ENCODE assay signal across 8 cellular contexts in the genomic region with DNA sequence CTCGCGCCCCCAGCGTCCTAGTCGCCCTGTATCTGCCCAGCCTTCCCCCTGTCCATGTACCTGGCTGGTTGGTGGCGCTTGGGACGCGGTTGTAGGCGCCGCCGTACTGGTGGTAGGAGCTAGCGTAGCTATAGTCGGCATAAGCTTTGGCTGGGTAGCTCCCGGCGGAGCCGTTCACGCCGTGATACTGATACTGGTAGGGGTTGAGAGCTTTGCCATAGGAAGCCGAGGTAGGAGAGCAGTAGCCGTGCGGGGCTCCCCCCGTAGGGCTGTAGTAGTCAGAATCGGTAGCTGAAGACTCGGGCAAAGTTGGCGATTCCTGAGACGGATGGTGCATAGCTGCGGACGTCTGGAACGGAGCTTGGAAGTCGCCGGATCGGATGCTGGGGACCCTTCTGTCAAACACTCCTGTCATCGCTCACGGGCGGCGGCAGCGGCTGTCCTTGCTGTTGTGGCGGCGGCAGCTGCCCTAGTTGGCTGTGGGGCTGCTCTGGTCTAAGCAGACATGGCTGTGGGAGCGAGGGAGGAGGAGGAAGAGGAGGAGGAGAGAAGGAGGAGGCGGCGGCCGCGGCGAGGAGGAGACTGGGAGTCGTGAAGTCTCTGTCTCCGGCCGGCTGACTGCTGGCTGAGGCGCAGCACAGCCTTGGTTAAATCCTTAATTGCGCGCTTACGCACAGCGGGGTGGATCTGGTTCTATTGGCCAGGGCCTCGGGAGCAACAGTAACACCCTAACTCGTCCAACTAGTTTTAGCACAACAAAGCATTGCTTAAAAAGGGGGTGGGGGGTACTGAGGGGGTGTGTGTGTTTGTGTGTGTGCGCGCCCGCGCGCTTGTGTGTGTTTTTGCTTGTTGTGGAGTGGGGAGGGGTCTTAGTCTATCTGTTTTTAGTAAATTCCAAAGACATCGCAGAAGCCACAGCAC. TPM values are rescaled to one million over a fixed set of nuclear protein-coding genes. Genes with fewer than 3 reads are reported as not detected.
DNase-seq lines count a peak whose midpoint lies in the region; ATAC-seq and TF ChIP-seq lines count a peak whose summit lies in the region.
"Had no signal": no experiment of that assay in that cellular context is flagged by ENCODE, and none has a peak within 500 bp of the region (broad histone marks: within the 10 kb centered on the region; RNA-seq: fewer than 3 reads in every experiment).

A gene (minus strand): TSS at position 623 of the 921 bp plus-strand sequence. CDS start 208 bp downstream, at position 415.

- no peak for TF ChIP-seq POLR2A in upper lobe of left lung (IDR thresholded peaks at IDR 0.05)

- H3K4me1 ChIP-seq in ascending aorta = peaks cover 13 to 16% of the 10 kb centered on the region in 2 donors
- peaks cover 34 to 48% (median 40%) of the 10 kb centered on the region in 4 donors for H3K4me1 ChIP-seq in upper lobe of left lung

- no peak for TF ChIP-seq CTCF in ascending aorta (IDR thresholded peaks at IDR 0.05)
- TF ChIP-seq CTCF in upper lobe of left lung (IDR thresholded peaks at IDR 0.05) = no peak

- ATAC-seq in upper lobe of left lung (ENCODE audit: low FRiP score in 2 of 2) (no peak), HG02981 (IDR thresholded peaks at IDR 0.05; ENCODE audit: unreplicated experiment) (no peak)

- 0 to 7% methylated on average over 23 to 59 of the region's 60 CpGs for WGBS in upper lobe of left lung, 2 donors

- DNase-seq in GM04503 (ENCODE audit: low read depth) (peak; percentile 10), NCI-H2029 (lab: John Stamatoyannopoulos, UW) (peak; percentile 51), ascending aorta (ENCODE audit: low spot score in 2 of 2) (no peak), left kidney (ENCODE audit: low read depth, low spot score) (peak; percentile 66), upper lobe of left lung (peak in 1 of 2 donors; percentile 84)
- no peak for DNase-seq in activated CD4-positive, CD25-positive, alpha-beta regulatory T cell treated with anti-CD3 and anti-CD28 coated beads, Interleukin-2, amount 50 U/mL, for 72 hours

- intact Hi-C loops in ascending aorta (cut with DNase I) = loop anchor here (5.0 to 10.0 kb wide), 5 partner anchors 37 to 1300 kb away; a partner anchor contains a TSS

- H3K27me3 ChIP-seq in ascending aorta = peaks cover 15% of the 10 kb centered on the region
- peaks cover 0 to 58% (median 26%) of the 10 kb centered on the region in 4 donors for H3K27me3 ChIP-seq in upper lobe of left lung

- no peak within 1 kb of the TSS for H3K27ac ChIP-seq in ascending aorta
- no peak within 1 kb of the TSS for H3K27ac ChIP-seq in upper lobe of left lung

- peak within 1 kb of the TSS; percentile 41 to 44 for H3K4me3 ChIP-seq in ascending aorta
- peak within 1 kb of the TSS in 3 of 4 donors; percentile 15 to 38 (median 36) for H3K4me3 ChIP-seq in upper lobe of left lung

- H3K9me3 ChIP-seq in ascending aorta (no peaks in the 10 kb centered on the region), upper lobe of left lung (no peaks in the 10 kb centered on the region)

- H3K36me3 ChIP-seq in ascending aorta = no peaks in the 10 kb centered on the region
- no peaks in the 10 kb centered on the region for H3K36me3 ChIP-seq in upper lobe of left lung

- no peak for TF ChIP-seq EP300 in upper lobe of left lung (IDR thresholded peaks at IDR 0.05)

RNA-seq across cellular contexts. Expression of the gene that starts here (rescaled TPM):
- total RNA-seq in ascending aorta (not detected), upper lobe of left lung (not detected)
- total RNA-seq: NCI-H460 had no signal

Comparison
In these comparisons a context has a peak if more than half of its experiments do, and no peak if none do; other contexts are left out.
1. DNase-seq: peak in GM04503 (single experiment), NCI-H2029 (single experiment) and left kidney (single experiment); none in ascending aorta (0 of 2) and activated CD4-positive, CD25-positive, alpha-beta regulatory T cell treated with anti-CD3 and anti-CD28 coated beads, Interleukin-2, amount 50 U/mL, for 72 hours (single experiment).